19 cellular contexts compared by ENCODE assay signal in genomic region chr4:148004228-148004813, GRCh38.
A peak's percentile ranks its signal among the peaks of the same experiment; 100 is the strongest.
DNase-seq lines count a peak whose midpoint lies in the region; ATAC-seq and TF ChIP-seq lines count a peak whose summit lies in the region.
"Had no signal": no experiment of that assay in that cellular context is flagged by ENCODE, and none has a peak within 500 bp of the region (broad histone marks: within the 10 kb centered on the region; RNA-seq: fewer than 3 reads in every experiment).

No MANE protein-coding gene starts in this region.

- peaks cover 17% of the 10 kb centered on the region for H3K4me1 Mint-ChIP-seq in type B pancreatic cell (ENCODE audit: unreplicated experiment)
- H3K4me1 Mint-ChIP-seq: neural crest cell had no signal

- TF ChIP-seq POLR2A in sigmoid colon (IDR thresholded peaks at IDR 0.05) = no peak

- H3K9me3 Mint-ChIP-seq in type B pancreatic cell = no peaks in the 10 kb centered on the region
- H3K9me3 Mint-ChIP-seq: neural crest cell had no signal

- peak; percentile 68 for ATAC-seq in HG02798 (IDR thresholded peaks at IDR 0.05; ENCODE audit: poor library complexity, unreplicated experiment)

- H3K4me1 ChIP-seq in parathyroid adenoma (peaks cover 15% of the 10 kb centered on the region), sigmoid colon (peaks cover 0 to 25% (median 19%) of the 10 kb centered on the region in 4 donors)

- H2AFZ ChIP-seq in parathyroid adenoma = no peak overlapping the region

- no peak overlapping the region for H3K4me3 Mint-ChIP-seq in type B pancreatic cell
- H3K4me3 Mint-ChIP-seq: neural crest cell had no signal

- no peak overlapping the region for H3K27ac Mint-ChIP-seq in type B pancreatic cell

- H3K9me3 ChIP-seq in parathyroid adenoma (ENCODE audit: control insufficient read depth, low read length) = no peaks in the 10 kb centered on the region
- H3K9me3 ChIP-seq in sigmoid colon = no peaks in the 10 kb centered on the region
- H3K9me3 ChIP-seq: adrenal gland, esophagus muscularis mucosa had no signal

- H3K36me3 ChIP-seq in parathyroid adenoma (ENCODE audit: control insufficient read depth, insufficient read depth, low read length) (no peaks in the 10 kb centered on the region), sigmoid colon (no peaks in the 10 kb centered on the region)
- H3K36me3 ChIP-seq: adrenal gland had no signal

- WGBS in sigmoid colon, 2 donors = 55 to 78% methylated on average over 6 of the region's 6 CpGs

- H3K27me3 ChIP-seq in parathyroid adenoma (ENCODE audit: control insufficient read depth, insufficient read depth, low read length) (no peaks in the 10 kb centered on the region), sigmoid colon (no peaks in the 10 kb centered on the region)
- H3K27me3 ChIP-seq: adrenal gland, esophagus muscularis mucosa had no signal

- DNase-seq in GDM1 (lab: John Stamatoyannopoulos, UW) = peak; percentile 12
- DNase-seq in choroid plexus epithelial cell (ENCODE audit: low read depth) = peak; percentile 23
- no peak for DNase-seq in sigmoid colon
- DNase-seq in stimulated activated CD4-positive, alpha-beta T cell treated with anti-CD3 and anti-CD28 coated beads, Interleukin-2, amount 100 ng/mL, for 48 hours = no peak
- DNase-seq in type B pancreatic cell (ENCODE audit: extremely low spot score, unreplicated experiment) = no peak
- DNase-seq in activated naive CD4-positive, alpha-beta T cell treated with anti-CD3 and anti-CD28 coated beads, Interleukin-2, amount 50 U/mL, for 16 hours = no peak
- DNase-seq: activated CD4-positive, alpha-beta T cell treated with anti-CD3 and anti-CD28 coated beads for 48 hours; activated T-cell treated with anti-CD3 and anti-CD28 coated beads, Interleukin-2, amount 50 U/mL, for 48 hours; Calu3; NCI-H1436 treated with DMSO at 0.1 percent for 48 hours had no signal

- peaks cover 17% of the 10 kb centered on the region for H3K36me3 Mint-ChIP-seq in type B pancreatic cell

- TF ChIP-seq CTCF in choroid plexus epithelial cell (conservative IDR thresholded peaks at IDR 0.05; ENCODE audit: low read depth, low read length) = no peak
- no peak for TF ChIP-seq CTCF in parathyroid adenoma (IDR thresholded peaks at IDR 0.05)
- TF ChIP-seq CTCF in sigmoid colon (IDR thresholded peaks at IDR 0.05) = no peak
- no peak for TF ChIP-seq CTCF in type B pancreatic cell (conservative IDR thresholded peaks at IDR 0.05)

- H3K9ac ChIP-seq in parathyroid adenoma = no peak overlapping the region

- no peaks in the 10 kb centered on the region for H3K27me3 Mint-ChIP-seq in type B pancreatic cell

- H3K4me2 ChIP-seq in parathyroid adenoma (ENCODE audit: low read length) = peak overlapping the region; percentile 23
- H3K4me2 ChIP-seq: smooth muscle cell had no signal

- H3K27ac ChIP-seq in parathyroid adenoma (no peak overlapping the region), sigmoid colon (no peak overlapping the region)
- H3K27ac ChIP-seq: coronary artery, esophagus muscularis mucosa, RWPE1 had no signal

- H3K79me2 ChIP-seq in parathyroid adenoma = no peaks in the 10 kb centered on the region

- no peak for TF ChIP-seq EP300 in sigmoid colon (IDR thresholded peaks at IDR 0.05)

- no peak overlapping the region for H3K4me3 ChIP-seq in choroid plexus epithelial cell (ENCODE audit: low read depth, low read length)
- H3K4me3 ChIP-seq in parathyroid adenoma (ENCODE audit: low read depth, low read length) = no peak overlapping the region
- no peak overlapping the region for H3K4me3 ChIP-seq in sigmoid colon
- H3K4me3 ChIP-seq: adrenal gland, coronary artery, esophagus muscularis mucosa, lung, smooth muscle cell had no signal

- intact Hi-C loops in sigmoid colon (cut with DNase I) = no loop called here

Comparison
In these comparisons a context has a peak if more than half of its experiments do, and no peak if none do; other contexts are left out.
1. DNase-seq: peak in GDM1 (single experiment) and choroid plexus epithelial cell (single experiment); none in sigmoid colon (single experiment), stimulated activated CD4-positive, alpha-beta T cell treated with anti-CD3 and anti-CD28 coated beads, Interleukin-2, amount 100 ng/mL, for 48 hours (0 of 2), type B pancreatic cell (single experiment) and activated naive CD4-positive, alpha-beta T cell treated with anti-CD3 and anti-CD28 coated beads, Interleukin-2, amount 50 U/mL, for 16 hours (single experiment).